1 cellular context compared by ENCODE assay signal in the genomic region with DNA sequence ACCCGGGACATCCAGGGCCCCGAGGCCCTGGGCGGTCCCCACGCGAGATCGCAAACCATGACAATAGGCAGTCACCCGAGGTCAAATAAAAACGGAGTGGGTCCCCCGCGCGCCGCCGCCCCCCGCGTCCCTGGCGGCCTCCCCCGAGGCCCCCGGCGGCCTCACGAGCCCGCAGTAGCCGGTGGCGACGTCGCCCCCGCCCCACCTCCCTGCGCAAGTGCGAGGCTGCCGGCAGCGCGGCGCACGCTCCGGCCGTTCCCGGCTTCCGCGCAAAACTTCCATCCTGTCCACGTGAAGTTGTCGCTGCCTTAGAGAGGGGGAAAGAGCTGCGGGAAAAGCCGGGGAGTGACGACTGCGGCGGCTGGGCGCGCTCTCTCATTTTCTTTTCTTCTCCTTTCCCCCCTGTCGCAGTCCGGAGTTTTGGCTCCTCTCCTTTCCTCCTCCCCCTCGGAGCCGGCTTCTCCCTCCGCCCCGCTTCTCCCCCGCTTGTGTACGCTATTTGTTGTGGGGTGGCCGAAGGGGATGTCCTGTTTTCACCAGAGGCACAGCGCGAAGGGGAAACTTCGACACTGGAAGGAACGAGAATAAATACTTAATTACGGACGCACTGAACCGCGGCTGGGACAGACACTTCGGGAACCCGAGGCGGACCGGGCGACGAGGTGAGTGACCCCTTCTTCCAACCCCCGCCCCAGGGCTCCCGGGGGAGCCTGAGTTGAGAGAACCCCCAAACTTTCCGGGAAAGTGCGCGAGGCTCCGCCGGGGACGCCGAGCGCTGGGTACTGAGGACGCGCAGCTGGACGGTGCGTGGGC.
TF ChIP-seq lines count a peak whose summit lies in the region.

A gene with protein sequence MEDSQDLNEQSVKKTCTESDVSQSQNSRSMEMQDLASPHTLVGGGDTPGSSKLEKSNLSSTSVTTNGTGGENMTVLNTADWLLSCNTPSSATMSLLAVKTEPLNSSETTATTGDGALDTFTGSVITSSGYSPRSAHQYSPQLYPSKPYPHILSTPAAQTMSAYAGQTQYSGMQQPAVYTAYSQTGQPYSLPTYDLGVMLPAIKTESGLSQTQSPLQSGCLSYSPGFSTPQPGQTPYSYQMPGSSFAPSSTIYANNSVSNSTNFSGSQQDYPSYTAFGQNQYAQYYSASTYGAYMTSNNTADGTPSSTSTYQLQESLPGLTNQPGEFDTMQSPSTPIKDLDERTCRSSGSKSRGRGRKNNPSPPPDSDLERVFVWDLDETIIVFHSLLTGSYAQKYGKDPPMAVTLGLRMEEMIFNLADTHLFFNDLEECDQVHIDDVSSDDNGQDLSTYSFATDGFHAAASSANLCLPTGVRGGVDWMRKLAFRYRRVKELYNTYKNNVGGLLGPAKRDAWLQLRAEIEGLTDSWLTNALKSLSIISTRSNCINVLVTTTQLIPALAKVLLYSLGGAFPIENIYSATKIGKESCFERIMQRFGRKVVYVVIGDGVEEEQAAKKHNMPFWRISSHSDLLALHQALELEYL (plus strand): TSS at position 270 of the 813 bp plus-strand sequence. CDS start 33,424 bp downstream, outside the sequence.

TF ChIP-seq in HEK293, 187 proteins besides CTCF, POLR2A, EP300 and RAD21 (continued from another document):
- TF ChIP-seq, protein P1, sequence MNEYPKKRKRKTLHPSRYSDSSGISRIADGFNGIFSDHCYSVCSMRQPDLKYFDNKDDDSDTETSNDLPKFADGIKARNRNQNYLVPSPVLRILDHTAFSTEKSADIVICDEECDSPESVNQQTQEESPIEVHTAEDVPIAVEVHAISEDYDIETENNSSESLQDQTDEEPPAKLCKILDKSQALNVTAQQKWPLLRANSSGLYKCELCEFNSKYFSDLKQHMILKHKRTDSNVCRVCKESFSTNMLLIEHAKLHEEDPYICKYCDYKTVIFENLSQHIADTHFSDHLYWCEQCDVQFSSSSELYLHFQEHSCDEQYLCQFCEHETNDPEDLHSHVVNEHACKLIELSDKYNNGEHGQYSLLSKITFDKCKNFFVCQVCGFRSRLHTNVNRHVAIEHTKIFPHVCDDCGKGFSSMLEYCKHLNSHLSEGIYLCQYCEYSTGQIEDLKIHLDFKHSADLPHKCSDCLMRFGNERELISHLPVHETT (tag by site-specific recombination; IDR thresholded peaks at IDR 0.05): 0 out of 2 replicates have a peak, but pooled peaks have one; percentile 25
- TF ChIP-seq OSR2 (tag by site-specific recombination; IDR thresholded peaks at IDR 0.05) (peak; percentile 79), MZF1 (tag by site-specific recombination; IDR thresholded peaks at IDR 0.05; ENCODE audit: borderline replicate concordance) (peak; percentile 39; the same call in 1 of the 2 replicates), KLF16 (tag by site-specific recombination; IDR thresholded peaks at IDR 0.05) (0 out of 2 replicates have a peak, but pooled peaks have one; percentile 14), ZFP69B (tag by site-specific recombination; IDR thresholded peaks at IDR 0.05) (no peak), ZNF843 (tag by site-specific recombination; IDR thresholded peaks at IDR 0.05) (0 out of 2 replicates have a peak, but pooled peaks have one; percentile 22), ZXDB (tag by site-specific recombination; IDR thresholded peaks at IDR 0.05) (peak; percentile 37), ZNF596 (tag by site-specific recombination; IDR thresholded peaks at IDR 0.05) (0 out of 2 replicates have a peak, but pooled peaks have one; percentile 40), SP7 (tag by site-specific recombination; IDR thresholded peaks at IDR 0.05) (peak; percentile 37), ZNF2 (tag by site-specific recombination; IDR thresholded peaks at IDR 0.05) (peak; percentile 33; the same call in 1 of the 2 replicates), ZNF561 (tag by site-specific recombination; IDR thresholded peaks at IDR 0.05; ENCODE audit: borderline replicate concordance) (peak; percentile 13), TCF7L2 (IDR thresholded peaks at IDR 0.05; ENCODE audit: borderline replicate concordance, low read depth, low read length) (peak; percentile 25; the same call in 1 of the 2 replicates), ZNF768 (tag by site-specific recombination; IDR thresholded peaks at IDR 0.05) (no peak), ZNF324 (tag by site-specific recombination; IDR thresholded peaks at IDR 0.05) (0 out of 2 replicates have a peak, but pooled peaks have one; percentile 21), ZNF660 (tag by site-specific recombination; IDR thresholded peaks at IDR 0.05) (peak; percentile 49; the same call in 1 of the 2 replicates), ZNF366 (tag by site-specific recombination; conservative IDR thresholded peaks at IDR 0.05) (peak; percentile 89), GLIS2 (tag by site-specific recombination; IDR thresholded peaks at IDR 0.05) (peak; percentile 71), PRDM1 (tag by site-specific recombination; IDR thresholded peaks at IDR 0.05) (peak; percentile 97), ZNF394 (tag by site-specific recombination; IDR thresholded peaks at IDR 0.05; ENCODE audit: borderline replicate concordance) (peak; percentile 100), ZNF266 (tag by site-specific recombination; IDR thresholded peaks at IDR 0.05; ENCODE audit: low read depth) (no peak)
- TF ChIP-seq, protein P2, sequence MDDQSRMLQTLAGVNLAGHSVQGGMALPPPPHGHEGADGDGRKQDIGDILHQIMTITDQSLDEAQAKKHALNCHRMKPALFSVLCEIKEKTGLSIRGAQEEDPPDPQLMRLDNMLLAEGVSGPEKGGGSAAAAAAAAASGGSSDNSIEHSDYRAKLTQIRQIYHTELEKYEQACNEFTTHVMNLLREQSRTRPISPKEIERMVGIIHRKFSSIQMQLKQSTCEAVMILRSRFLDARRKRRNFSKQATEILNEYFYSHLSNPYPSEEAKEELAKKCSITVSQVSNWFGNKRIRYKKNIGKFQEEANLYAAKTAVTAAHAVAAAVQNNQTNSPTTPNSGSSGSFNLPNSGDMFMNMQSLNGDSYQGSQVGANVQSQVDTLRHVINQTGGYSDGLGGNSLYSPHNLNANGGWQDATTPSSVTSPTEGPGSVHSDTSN (CRISPR knock-in tag; IDR thresholded peaks at IDR 0.05): 0 out of 2 replicates have a peak, but pooled peaks have one; percentile 57
- TF ChIP-seq, protein P3, sequence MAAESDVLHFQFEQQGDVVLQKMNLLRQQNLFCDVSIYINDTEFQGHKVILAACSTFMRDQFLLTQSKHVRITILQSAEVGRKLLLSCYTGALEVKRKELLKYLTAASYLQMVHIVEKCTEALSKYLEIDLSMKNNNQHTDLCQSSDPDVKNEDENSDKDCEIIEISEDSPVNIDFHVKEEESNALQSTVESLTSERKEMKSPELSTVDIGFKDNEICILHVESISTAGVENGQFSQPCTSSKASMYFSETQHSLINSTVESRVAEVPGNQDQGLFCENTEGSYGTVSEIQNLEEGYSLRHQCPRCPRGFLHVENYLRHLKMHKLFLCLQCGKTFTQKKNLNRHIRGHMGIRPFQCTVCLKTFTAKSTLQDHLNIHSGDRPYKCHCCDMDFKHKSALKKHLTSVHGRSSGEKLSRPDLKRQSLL (tag by site-specific recombination; IDR thresholded peaks at IDR 0.05): 0 out of 2 replicates have a peak, but pooled peaks have one; percentile 16
- TF ChIP-seq, protein P4, sequence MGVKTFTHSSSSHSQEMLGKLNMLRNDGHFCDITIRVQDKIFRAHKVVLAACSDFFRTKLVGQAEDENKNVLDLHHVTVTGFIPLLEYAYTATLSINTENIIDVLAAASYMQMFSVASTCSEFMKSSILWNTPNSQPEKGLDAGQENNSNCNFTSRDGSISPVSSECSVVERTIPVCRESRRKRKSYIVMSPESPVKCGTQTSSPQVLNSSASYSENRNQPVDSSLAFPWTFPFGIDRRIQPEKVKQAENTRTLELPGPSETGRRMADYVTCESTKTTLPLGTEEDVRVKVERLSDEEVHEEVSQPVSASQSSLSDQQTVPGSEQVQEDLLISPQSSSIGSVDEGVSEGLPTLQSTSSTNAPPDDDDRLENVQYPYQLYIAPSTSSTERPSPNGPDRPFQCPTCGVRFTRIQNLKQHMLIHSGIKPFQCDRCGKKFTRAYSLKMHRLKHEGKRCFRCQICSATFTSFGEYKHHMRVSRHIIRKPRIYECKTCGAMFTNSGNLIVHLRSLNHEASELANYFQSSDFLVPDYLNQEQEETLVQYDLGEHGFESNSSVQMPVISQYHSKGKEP (tag by site-specific recombination; IDR thresholded peaks at IDR 0.05): no peak
- TF ChIP-seq, protein P5, sequence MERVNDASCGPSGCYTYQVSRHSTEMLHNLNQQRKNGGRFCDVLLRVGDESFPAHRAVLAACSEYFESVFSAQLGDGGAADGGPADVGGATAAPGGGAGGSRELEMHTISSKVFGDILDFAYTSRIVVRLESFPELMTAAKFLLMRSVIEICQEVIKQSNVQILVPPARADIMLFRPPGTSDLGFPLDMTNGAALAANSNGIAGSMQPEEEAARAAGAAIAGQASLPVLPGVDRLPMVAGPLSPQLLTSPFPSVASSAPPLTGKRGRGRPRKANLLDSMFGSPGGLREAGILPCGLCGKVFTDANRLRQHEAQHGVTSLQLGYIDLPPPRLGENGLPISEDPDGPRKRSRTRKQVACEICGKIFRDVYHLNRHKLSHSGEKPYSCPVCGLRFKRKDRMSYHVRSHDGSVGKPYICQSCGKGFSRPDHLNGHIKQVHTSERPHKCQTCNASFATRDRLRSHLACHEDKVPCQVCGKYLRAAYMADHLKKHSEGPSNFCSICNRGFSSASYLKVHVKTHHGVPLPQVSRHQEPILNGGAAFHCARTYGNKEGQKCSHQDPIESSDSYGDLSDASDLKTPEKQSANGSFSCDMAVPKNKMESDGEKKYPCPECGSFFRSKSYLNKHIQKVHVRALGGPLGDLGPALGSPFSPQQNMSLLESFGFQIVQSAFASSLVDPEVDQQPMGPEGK (tag by site-specific recombination; IDR thresholded peaks at IDR 0.05): peak; percentile 27; the same call in 1 of the 2 replicates
- TF ChIP-seq, protein P6, sequence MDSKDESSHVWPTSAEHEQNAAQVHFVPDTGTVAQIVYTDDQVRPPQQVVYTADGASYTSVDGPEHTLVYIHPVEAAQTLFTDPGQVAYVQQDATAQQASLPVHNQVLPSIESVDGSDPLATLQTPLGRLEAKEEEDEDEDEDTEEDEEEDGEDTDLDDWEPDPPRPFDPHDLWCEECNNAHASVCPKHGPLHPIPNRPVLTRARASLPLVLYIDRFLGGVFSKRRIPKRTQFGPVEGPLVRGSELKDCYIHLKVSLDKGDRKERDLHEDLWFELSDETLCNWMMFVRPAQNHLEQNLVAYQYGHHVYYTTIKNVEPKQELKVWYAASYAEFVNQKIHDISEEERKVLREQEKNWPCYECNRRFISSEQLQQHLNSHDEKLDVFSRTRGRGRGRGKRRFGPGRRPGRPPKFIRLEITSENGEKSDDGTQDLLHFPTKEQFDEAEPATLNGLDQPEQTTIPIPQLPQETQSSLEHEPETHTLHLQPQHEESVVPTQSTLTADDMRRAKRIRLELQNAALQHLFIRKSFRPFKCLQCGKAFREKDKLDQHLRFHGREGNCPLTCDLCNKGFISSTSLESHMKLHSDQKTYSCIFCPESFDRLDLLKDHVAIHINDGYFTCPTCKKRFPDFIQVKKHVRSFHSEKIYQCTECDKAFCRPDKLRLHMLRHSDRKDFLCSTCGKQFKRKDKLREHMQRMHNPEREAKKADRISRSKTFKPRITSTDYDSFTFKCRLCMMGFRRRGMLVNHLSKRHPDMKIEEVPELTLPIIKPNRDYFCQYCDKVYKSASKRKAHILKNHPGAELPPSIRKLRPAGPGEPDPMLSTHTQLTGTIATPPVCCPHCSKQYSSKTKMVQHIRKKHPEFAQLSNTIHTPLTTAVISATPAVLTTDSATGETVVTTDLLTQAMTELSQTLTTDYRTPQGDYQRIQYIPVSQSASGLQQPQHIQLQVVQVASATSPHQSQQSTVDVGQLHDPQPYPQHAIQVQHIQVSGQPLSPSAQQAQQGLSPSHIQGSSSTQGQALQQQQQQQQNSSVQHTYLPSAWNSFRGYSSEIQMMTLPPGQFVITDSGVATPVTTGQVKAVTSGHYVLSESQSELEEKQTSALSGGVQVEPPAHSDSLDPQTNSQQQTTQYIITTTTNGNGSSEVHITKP (tag by site-specific recombination; IDR thresholded peaks at IDR 0.05): peak; percentile 99
- TF ChIP-seq, protein P7, sequence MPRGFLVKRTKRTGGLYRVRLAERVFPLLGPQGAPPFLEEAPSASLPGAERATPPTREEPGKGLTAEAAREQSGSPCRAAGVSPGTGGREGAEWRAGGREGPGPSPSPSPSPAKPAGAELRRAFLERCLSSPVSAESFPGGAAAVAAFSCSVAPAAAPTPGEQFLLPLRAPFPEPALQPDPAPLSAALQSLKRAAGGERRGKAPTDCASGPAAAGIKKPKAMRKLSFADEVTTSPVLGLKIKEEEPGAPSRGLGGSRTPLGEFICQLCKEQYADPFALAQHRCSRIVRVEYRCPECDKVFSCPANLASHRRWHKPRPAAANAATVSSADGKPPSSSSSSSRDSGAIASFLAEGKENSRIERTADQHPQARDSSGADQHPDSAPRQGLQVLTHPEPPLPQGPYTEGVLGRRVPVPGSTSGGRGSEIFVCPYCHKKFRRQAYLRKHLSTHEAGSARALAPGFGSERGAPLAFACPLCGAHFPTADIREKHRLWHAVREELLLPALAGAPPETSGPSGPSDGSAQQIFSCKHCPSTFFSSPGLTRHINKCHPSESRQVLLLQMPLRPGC (tag by site-specific recombination; IDR thresholded peaks at IDR 0.05): no peak
